ENCODE assay signal across 1 cellular context in genomic region chr2:160490760-160491367, GRCh38.
TF ChIP-seq lines count a peak whose summit lies in the region.

No MANE protein-coding gene starts in this region.

TF ChIP-seq in SK-N-SH treated with all-trans-retinoic acid at 6 μM for 48 hours, 23 proteins besides CTCF, POLR2A, EP300 and RAD21 (continued from another document):
- no peak for TF ChIP-seq TSHZ2 (CRISPR knock-in tag; IDR thresholded peaks at IDR 0.05)
- TF ChIP-seq ZFP30 (CRISPR knock-in tag; IDR thresholded peaks at IDR 0.05), result no peak
- TF ChIP-seq POU6F1 (CRISPR knock-in tag; IDR thresholded peaks at IDR 0.05; ENCODE audit: borderline replicate concordance, low read depth), result no peak
TF ChIP-seq in SK-N-SH treated with all-trans-retinoic acid at 6 μM for 48 hours: peak in this region for 0.
